In genomic region chr2:224160917-224161316, GRCh38 we compare ENCODE assay signal across 15 cellular contexts.
DNase-seq lines count a peak whose midpoint lies in the region; ATAC-seq and TF ChIP-seq lines count a peak whose summit lies in the region.
"Had no signal": no experiment of that assay in that cellular context is flagged by ENCODE, and none has a peak within 500 bp of the region (broad histone marks: within the 10 kb centered on the region; RNA-seq: fewer than 3 reads in every experiment).

No MANE protein-coding gene starts in this region.

- peak overlapping the region; percentile 8 for H3K4me2 ChIP-seq in osteoblast (ENCODE audit: insufficient read depth, low read length)

- no peak for TF ChIP-seq CTCF in adrenal gland (IDR thresholded peaks at IDR 0.05)
- TF ChIP-seq CTCF in fibroblast of the aortic adventitia (IDR thresholded peaks at IDR 0.05; ENCODE audit: insufficient read depth, low read length), result no peak
- TF ChIP-seq CTCF in osteoblast (IDR thresholded peaks at IDR 0.05; ENCODE audit: extremely low read depth, low read depth, low read length), result no peak
- TF ChIP-seq CTCF in WERI-Rb-1 (IDR thresholded peaks at IDR 0.05; ENCODE audit: low read depth, low read length), result no peak

- H3K4me1 Mint-ChIP-seq in activated T-helper 17 cell treated with anti-CD3 and anti-CD28 coated beads, Interleukin-2, amount 50 U/mL, for 72 hours, result no peaks in the 10 kb centered on the region
- H3K4me1 Mint-ChIP-seq in CD4-positive, alpha-beta memory T cell, result no peaks in the 10 kb centered on the region
- H3K4me1 Mint-ChIP-seq: activated B cell treated with CpG ODN at 0.5 μM for 24 hours, T-helper 17 cell had no signal

- H3K9me3 Mint-ChIP-seq in activated T-helper 17 cell treated with anti-CD3 and anti-CD28 coated beads, Interleukin-2, amount 50 U/mL, for 72 hours, result no peaks in the 10 kb centered on the region
- peaks cover 0 to 4% (median 0%) of the 10 kb centered on the region in 8 donors for H3K9me3 Mint-ChIP-seq in CD4-positive, alpha-beta memory T cell

- no peaks in the 10 kb centered on the region for H3K4me1 ChIP-seq in adrenal gland (replicated peaks in 1 of 2)
- peaks cover 47% of the 10 kb centered on the region for H3K4me1 ChIP-seq in osteoblast (ENCODE audit: insufficient read depth, low read length)
- no peaks in the 10 kb centered on the region for H3K4me1 ChIP-seq in CD4-positive, alpha-beta memory T cell (ENCODE audit: insufficient read depth, low read length)

- no peaks in the 10 kb centered on the region for H3K36me3 Mint-ChIP-seq in activated T-helper 17 cell treated with anti-CD3 and anti-CD28 coated beads, Interleukin-2, amount 50 U/mL, for 72 hours (ENCODE audit: low read depth)
- H3K36me3 Mint-ChIP-seq in CD4-positive, alpha-beta memory T cell, result no peaks in the 10 kb centered on the region

- H3K9me3 ChIP-seq in adrenal gland (replicated peaks in 1 of 3) (no peaks in the 10 kb centered on the region), osteoblast (ENCODE audit: low read depth, low read length) (no peaks in the 10 kb centered on the region), WERI-Rb-1 (ENCODE audit: severe bottlenecking) (no peaks in the 10 kb centered on the region)
- no peaks in the 10 kb centered on the region for H3K9me3 ChIP-seq in CD4-positive, alpha-beta memory T cell (ENCODE audit: control insufficient read depth in 1 of 2, low read length in 2 of 2)

- peak; percentile 48 for DNase-seq in EL
- DNase-seq in adrenal gland, result peak; percentile 33 to 69 (median 60)
- peak; percentile 83 for DNase-seq in fibroblast of the aortic adventitia (ENCODE audit: low read depth)
- no peak for DNase-seq in osteoblast (ENCODE audit: insufficient read length, low spot score, missing footprints)
- DNase-seq in NCI-H2029 (lab: John Stamatoyannopoulos, UW), result no peak
- DNase-seq in CD4-positive, alpha-beta memory T cell, result no peak
- no peak for DNase-seq in WERI-Rb-1
- DNase-seq: activated B cell treated with CpG ODN at 0.5 μM for 24 hours, cortex of kidney, islet precursor cell, NCI-H1694 treated with DMSO at 0.1 percent for 48 hours, NCI-H345, SHP77, T-helper 17 cell had no signal

- H3K27ac Mint-ChIP-seq in activated T-helper 17 cell treated with anti-CD3 and anti-CD28 coated beads, Interleukin-2, amount 50 U/mL, for 72 hours, result no peak overlapping the region
- no peak overlapping the region for H3K27ac Mint-ChIP-seq in CD4-positive, alpha-beta memory T cell
- H3K27ac Mint-ChIP-seq: activated B cell treated with CpG ODN at 0.5 μM for 24 hours, T-helper 17 cell had no signal

- no peak for ATAC-seq in activated T-helper 17 cell treated with anti-CD3 and anti-CD28 coated beads, Interleukin-2, amount 50 U/mL, for 72 hours (replicated peaks)
- ATAC-seq: T-helper 17 cell had no signal

- H3K27me3 ChIP-seq in adrenal gland (no peaks in the 10 kb centered on the region), osteoblast (ENCODE audit: insufficient read depth, low read length) (no peaks in the 10 kb centered on the region), WERI-Rb-1 (ENCODE audit: insufficient read depth, low read depth, severe bottlenecking) (no peaks in the 10 kb centered on the region)
- no peaks in the 10 kb centered on the region for H3K27me3 ChIP-seq in CD4-positive, alpha-beta memory T cell (ENCODE audit: insufficient read depth, low read length)

- H3K27ac ChIP-seq in adrenal gland (no peak overlapping the region), osteoblast (ENCODE audit: low read depth, low read length) (peak overlapping the region; percentile 78), WERI-Rb-1 (no peak overlapping the region)
- no peak overlapping the region for H3K27ac ChIP-seq in CD4-positive, alpha-beta memory T cell (ENCODE audit: low read depth, low read length)

- no peaks in the 10 kb centered on the region for H3K79me2 ChIP-seq in osteoblast (ENCODE audit: insufficient read depth, low read length)

- peak overlapping the region; percentile 6 for H2AFZ ChIP-seq in osteoblast (ENCODE audit: low read length)

- H3K4me3 ChIP-seq in adrenal gland, result no peak overlapping the region
- no peak overlapping the region for H3K4me3 ChIP-seq in fibroblast of the aortic adventitia (ENCODE audit: low read depth, low read length)
- H3K4me3 ChIP-seq in osteoblast (ENCODE audit: insufficient read depth, low read length), result no peak overlapping the region
- H3K4me3 ChIP-seq in CD4-positive, alpha-beta memory T cell (ENCODE audit: low read length in 2 of 2), result no peak overlapping the region
- H3K4me3 ChIP-seq in WERI-Rb-1 (ENCODE audit: low read depth, low read length), result no peak overlapping the region

- intact Hi-C loops in adrenal gland (cut with DNase I), result no loop called here
- intact Hi-C loops in CD4-positive, alpha-beta memory T cell (cut with micrococcal nuclease), result no loop called here

- peaks cover 19% of the 10 kb centered on the region for H3K27me3 Mint-ChIP-seq in activated T-helper 17 cell treated with anti-CD3 and anti-CD28 coated beads, Interleukin-2, amount 50 U/mL, for 72 hours
- H3K27me3 Mint-ChIP-seq in CD4-positive, alpha-beta memory T cell, result peaks cover 1 to 19% of the 10 kb centered on the region in 2 donors

- no peak for TF ChIP-seq POLR2A in adrenal gland (IDR thresholded peaks at IDR 0.05)

- H3K4me3 Mint-ChIP-seq in activated T-helper 17 cell treated with anti-CD3 and anti-CD28 coated beads, Interleukin-2, amount 50 U/mL, for 72 hours, result no peak overlapping the region
- H3K4me3 Mint-ChIP-seq in CD4-positive, alpha-beta memory T cell, result no peak overlapping the region
- H3K4me3 Mint-ChIP-seq: activated B cell treated with CpG ODN at 0.5 μM for 24 hours, T-helper 17 cell had no signal

- 73 to 100% (median 91%) methylated on average over 1 of the region's 1 CpG for WGBS in adrenal gland, 4 donors

- no peaks in the 10 kb centered on the region for H4K20me1 ChIP-seq in osteoblast (ENCODE audit: insufficient read depth, low read length)

- CTCF ChIA-PET in CD4-positive, alpha-beta memory T cell (lab: Charles Lee; ENCODE audit: partially characterized antibody), result no interaction called here

- H3K36me3 ChIP-seq in adrenal gland (replicated peaks in 1 of 2), result no peaks in the 10 kb centered on the region
- H3K36me3 ChIP-seq in osteoblast (ENCODE audit: insufficient read depth, low read length), result no peaks in the 10 kb centered on the region
- H3K36me3 ChIP-seq in CD4-positive, alpha-beta memory T cell (ENCODE audit: insufficient read depth, low read length), result no peaks in the 10 kb centered on the region
- no peaks in the 10 kb centered on the region for H3K36me3 ChIP-seq in WERI-Rb-1

- POLR2A ChIA-PET in CD4-positive, alpha-beta memory T cell (lab: Charles Lee; ENCODE audit: partially characterized antibody), result no interaction called here

Comparison
In these comparisons a context has a peak if more than half of its experiments do, and no peak if none do; other contexts are left out.
1. DNase-seq: peak in EL (single experiment), adrenal gland (7 of 7) and fibroblast of the aortic adventitia (single experiment); none in osteoblast (single experiment), NCI-H2029 (single experiment), CD4-positive, alpha-beta memory T cell (0 of 5) and WERI-Rb-1 (single experiment).